ENCODE assay signal across 8 cellular contexts in genomic region chr16:70437582-70438324, GRCh38. TPM values are rescaled to one million over a fixed set of nuclear protein-coding genes. Genes with fewer than 3 reads are reported as not detected.
DNase-seq lines count a peak whose midpoint lies in the region; ATAC-seq and TF ChIP-seq lines count a peak whose summit lies in the region.

No MANE protein-coding gene starts in this region.

- H3K4me3 ChIP-seq in AG04449 (ENCODE audit: low read depth, low read length) (peak overlapping the region; percentile 92), GM23248 (peak overlapping the region; percentile 87), WI38 (ENCODE audit: low read depth, low read length) (peak overlapping the region; percentile 81), foreskin fibroblast (ENCODE audit: low read depth in 1 of 2, low read length in 2 of 2) (peak overlapping the region; percentile 86 to 87)

- peak overlapping the region; percentile 98 for H3K4me2 ChIP-seq in GM23248 (ENCODE audit: unreplicated experiment)

- TF ChIP-seq CTCF in AG04449 (IDR thresholded peaks at IDR 0.05; ENCODE audit: insufficient read depth, low read length, missing control alignments) (no peak), WI38 (IDR thresholded peaks at IDR 0.05; ENCODE audit: low read depth, low read length) (no peak), foreskin fibroblast (IDR thresholded peaks at IDR 0.05; ENCODE audit: low read depth, low read length) (no peak)

- POLR2A ChIA-PET in AG04449 (lab: Yijun Ruan, JAX) = interaction anchor here (0.7 to 3.3 kb wide), 5 partner anchors 10 to 81 kb away, joined by 3 to 19 read pairs (median 3); no protein-coding TSS in a partner anchor

- DNase-seq in AG04449 (ENCODE audit: low read depth, low spot score) (no peak), GM23248 (peak; percentile 86), foreskin fibroblast (peak; percentile 50 to 73), renal cortical epithelial cell (ENCODE audit: low read depth) (peak; percentile 35), DMS79 treated with DMSO at 0.1 percent for 48 hours (lab: John Stamatoyannopoulos, UW) (no peak)
- DNase-seq in central memory CD4-positive, alpha-beta T cell = no peak

- H3F3A ChIP-seq in GM23248 (ENCODE audit: insufficient read depth) = peaks cover 32% of the 10 kb centered on the region

- peak overlapping the region; percentile 76 for H3K27ac ChIP-seq in GM23248

- no peaks in the 10 kb centered on the region for H3K9me3 ChIP-seq in GM23248 (ENCODE audit: low read depth)

- H3K9ac ChIP-seq in GM23248 = peak overlapping the region; percentile 84

- no peaks in the 10 kb centered on the region for H3K27me3 ChIP-seq in GM23248 (replicated peaks; ENCODE audit: insufficient read depth)

- no peaks in the 10 kb centered on the region; the same call in 1 of the 2 replicates for H4K20me1 ChIP-seq in GM23248 (ENCODE audit: insufficient read depth)

- in situ Hi-C loops in GM23248 (cut with MboI) = no loop called here

- no peaks in the 10 kb centered on the region for H3K9me2 ChIP-seq in GM23248 (ENCODE audit: insufficient read depth)

- ATAC-seq in GM21528 (IDR thresholded peaks at IDR 0.05; ENCODE audit: low FRiP score, unreplicated experiment) = no peak

- peaks cover 36% of the 10 kb centered on the region for H3K4me1 ChIP-seq in GM23248 (ENCODE audit: insufficient read depth)

- H3K36me3 ChIP-seq in GM23248 (ENCODE audit: low read depth) = no peaks in the 10 kb centered on the region

- WGBS in GM23248 (ENCODE audit: low coverage in 1 of 2, low lambda C conversion rate in 2 of 2, missing lambda C conversion rate in 2 of 2), 2 experiments = 5 to 7% methylated on average over 15 of the region's 15 CpGs

- H2AFZ ChIP-seq in GM23248 = peak overlapping the region; percentile 66

- CTCF ChIA-PET in AG04449 (lab: Yijun Ruan, JAX) = interaction anchor here (1.0 to 2.1 kb wide), 4 partner anchors 16 to 26 kb away, joined by 3 to 10 read pairs (median 4); partner anchors contain the start of gene FCSK

- H3K79me2 ChIP-seq in GM23248 (ENCODE audit: insufficient read depth) = peaks cover 48% of the 10 kb centered on the region

RNA-seq across cellular contexts. Expression of gene ST3GAL2, which starts 1.1 kb away (rescaled TPM):
- total RNA-seq in GM23248 (2014; rRNA removed; shearing (Covaris generic)) = 28.8 and 32.5 TPM in 2 replicates
- 10.8 and 13.3 TPM in 2 replicates for polyA plus RNA-seq in GM23248 (2016; fragmentation: Nextera tagmentation; extraction: Ambion mirVana)
- 31.6 and 46.7 TPM in 2 replicates for total RNA-seq in renal cortical epithelial cell

RNA-seq across cellular contexts. Expression of gene FCSK, which starts 16.6 kb away (rescaled TPM):
- total RNA-seq in GM23248 (2014; rRNA removed; shearing (Covaris generic)) = 6.1 and 6.8 TPM in 2 replicates
- polyA plus RNA-seq in GM23248 (2016; fragmentation: Nextera tagmentation; extraction: Ambion mirVana) = 2.2 and 2.6 TPM in 2 replicates
- 20.1 and 26.0 TPM in 2 replicates for total RNA-seq in renal cortical epithelial cell

Comparison
In these comparisons a context has a peak if more than half of its experiments do, and no peak if none do; other contexts are left out.
1. DNase-seq: peak in GM23248 (single experiment), foreskin fibroblast (2 of 2) and renal cortical epithelial cell (single experiment); none in AG04449 (single experiment), DMS79 treated with DMSO at 0.1 percent for 48 hours (single experiment) and central memory CD4-positive, alpha-beta T cell (single experiment).
2. Peak in every context shown above with its lines, with median percentiles within 50 percentile points of each other: H3K4me3 ChIP-seq.